Comparison of ENCODE assay signal across 8 cellular contexts in the genomic region with DNA sequence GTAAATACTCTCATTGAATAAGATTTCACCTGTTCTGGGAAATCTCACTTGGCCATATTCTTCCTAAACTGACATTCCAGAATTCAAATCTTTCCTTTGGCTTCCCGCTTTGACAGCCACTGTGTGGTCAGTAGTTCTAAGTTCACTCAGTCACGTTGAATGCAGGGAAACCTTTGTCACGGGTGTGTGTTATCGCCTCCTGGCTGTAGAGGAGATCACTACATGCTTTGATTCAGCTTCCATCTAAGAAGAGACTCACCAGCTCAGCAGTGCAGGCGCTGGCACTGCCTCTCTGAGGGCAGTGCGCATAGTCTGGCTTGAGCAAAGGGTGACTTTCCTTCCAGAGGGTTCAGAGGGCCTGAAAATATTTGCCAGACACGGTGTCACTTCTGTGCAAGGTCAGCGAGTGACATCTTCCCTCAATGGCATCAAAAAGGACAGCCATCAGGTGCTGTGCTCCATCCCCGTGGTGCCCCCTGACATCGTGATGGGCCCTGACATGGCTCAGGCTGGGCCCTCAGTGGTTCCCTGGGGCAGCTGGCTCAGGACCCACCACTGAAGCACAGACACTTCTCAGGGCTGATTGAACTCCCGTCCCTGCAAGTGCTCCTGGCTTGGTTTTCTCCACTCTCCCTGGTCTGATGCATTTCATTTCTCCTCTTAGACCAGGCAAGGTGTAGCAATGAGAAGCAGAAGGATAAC.
DNase-seq lines count a peak whose midpoint lies in the region; ATAC-seq and TF ChIP-seq lines count a peak whose summit lies in the region.

No MANE protein-coding gene starts in this region.

- no peak overlapping the region for H3K9ac ChIP-seq in SK-N-SH

- H3K9me3 ChIP-seq in SK-N-SH (no peaks in the 10 kb centered on the region), iPS DF 6.9 (ENCODE audit: control insufficient read depth, insufficient read depth, low read length) (no peaks in the 10 kb centered on the region)

- H2AFZ ChIP-seq in SK-N-SH (ENCODE audit: low read depth): no peak overlapping the region

- no peaks in the 10 kb centered on the region for H3K9me2 ChIP-seq in SK-N-SH

- H4K20me1 ChIP-seq in SK-N-SH (ENCODE audit: insufficient read depth): no peaks in the 10 kb centered on the region

- POLR2A ChIA-PET in SK-N-SH (lab: Yijun Ruan, JAX): no interaction called here

- TF ChIP-seq RAD21 in SK-N-SH (IDR thresholded peaks at IDR 0.05; ENCODE audit: low read length): peak; percentile 25; the same call in 1 of the 2 replicates

- WGBS in SK-N-SH (ENCODE audit: low lambda C conversion rate): 81% methylated on average over 9 of the region's 11 CpGs
- no CpG with 5 or more reads among the region's 11 CpGs for WGBS in iPS DF 6.9 (ENCODE audit: insufficient coverage, insufficient read length)

- ATAC-seq in GM21367 (IDR thresholded peaks at IDR 0.05; ENCODE audit: unreplicated experiment) (peak; percentile 43), HG02970 (IDR thresholded peaks at IDR 0.05; ENCODE audit: low FRiP score, unreplicated experiment) (no peak), HG02763 (IDR thresholded peaks at IDR 0.05; ENCODE audit: unreplicated experiment) (no peak)

- H3F3A ChIP-seq in SK-N-SH (replicated peaks; ENCODE audit: insufficient read depth): no peaks in the 10 kb centered on the region

- no peak for TF ChIP-seq EP300 in SK-N-SH (IDR thresholded peaks at IDR 0.05; ENCODE audit: borderline replicate concordance in 1 of 2, low read depth in 1 of 2, low read length in 1 of 2)

- H3K4me1 ChIP-seq in SK-N-SH (ENCODE audit: control insufficient read depth in 1 of 2, insufficient read depth in 2 of 2, low read depth in 1 of 2, low read length in 1 of 2): peaks cover 3 to 8% of the 10 kb centered on the region in 2 experiments; a peak in 2 of 4 replicates
- no peaks in the 10 kb centered on the region for H3K4me1 ChIP-seq in iPS DF 6.9 (ENCODE audit: control insufficient read depth, insufficient read depth, low read length)

- H3K27ac ChIP-seq in SK-N-SH (ENCODE audit: low read depth in 2 of 2, low read length in 1 of 2) (no peak overlapping the region), iPS DF 6.9 (ENCODE audit: low read length) (no peak overlapping the region)

- no peaks in the 10 kb centered on the region for H3K36me3 ChIP-seq in SK-N-SH (replicated peaks in 1 of 2; ENCODE audit: control insufficient read depth in 1 of 2, insufficient read depth in 2 of 2, low read length in 1 of 2)
- no peaks in the 10 kb centered on the region for H3K36me3 ChIP-seq in iPS DF 6.9 (ENCODE audit: control insufficient read depth, insufficient read depth, low read length)

- H3K79me2 ChIP-seq in SK-N-SH (ENCODE audit: insufficient read depth): no peaks in the 10 kb centered on the region

- H3K4me3 ChIP-seq in SK-N-SH (ENCODE audit: low read depth in 2 of 2, low read length in 1 of 2): no peak overlapping the region
- no peak overlapping the region for H3K4me3 ChIP-seq in iPS DF 6.9 (ENCODE audit: low read length)

- CTCF ChIA-PET in SK-N-SH (lab: Yijun Ruan, JAX): interaction anchor here (0.6 to 3.1 kb wide), 16 partner anchors 7 to 979 kb away, joined by 3 to 17 read pairs (median 3); a partner anchor contains a TSS

- no peak overlapping the region for H3K4me2 ChIP-seq in SK-N-SH

- no peaks in the 10 kb centered on the region for H3K27me3 ChIP-seq in SK-N-SH (ENCODE audit: insufficient read depth)
- no peaks in the 10 kb centered on the region for H3K27me3 ChIP-seq in iPS DF 6.9 (ENCODE audit: control insufficient read depth, insufficient read depth, low read length)

- peak; percentile 41 for TF ChIP-seq CTCF in SK-N-SH (IDR thresholded peaks at IDR 0.05)

- DNase-seq in AG08395 (ENCODE audit: low spot score) (peak; percentile 4), SK-N-SH (peak; percentile 38), iPS DF 6.9 (ENCODE audit: low read depth, low spot score) (peak; percentile 66), NCI-H187 (lab: John Stamatoyannopoulos, UW) (no peak)
- DNase-seq in stimulated activated CD4-positive, alpha-beta T cell treated with anti-CD3 and anti-CD28 coated beads, Interleukin-4, amount 100 ng/mL, for 24 hours: no peak

TF ChIP-seq in SK-N-SH, 30 proteins besides CTCF, POLR2A, EP300 and RAD21:
- no peak for TF ChIP-seq POLR2AphosphoS5 (IDR thresholded peaks at IDR 0.05; ENCODE audit: low read depth, low read length)
- no peak for TF ChIP-seq USF1 (IDR thresholded peaks at IDR 0.05; ENCODE audit: borderline replicate concordance, low read depth)
- TF ChIP-seq MEF2A (IDR thresholded peaks at IDR 0.05; ENCODE audit: borderline replicate concordance, low read depth): no peak
- no peak for TF ChIP-seq NFIC (IDR thresholded peaks at IDR 0.05; ENCODE audit: borderline replicate concordance)
- TF ChIP-seq GABPA (IDR thresholded peaks at IDR 0.05; ENCODE audit: low read depth): no peak
- no peak for TF ChIP-seq MAX (IDR thresholded peaks at IDR 0.05; ENCODE audit: low read depth)
- TF ChIP-seq, protein P1, sequence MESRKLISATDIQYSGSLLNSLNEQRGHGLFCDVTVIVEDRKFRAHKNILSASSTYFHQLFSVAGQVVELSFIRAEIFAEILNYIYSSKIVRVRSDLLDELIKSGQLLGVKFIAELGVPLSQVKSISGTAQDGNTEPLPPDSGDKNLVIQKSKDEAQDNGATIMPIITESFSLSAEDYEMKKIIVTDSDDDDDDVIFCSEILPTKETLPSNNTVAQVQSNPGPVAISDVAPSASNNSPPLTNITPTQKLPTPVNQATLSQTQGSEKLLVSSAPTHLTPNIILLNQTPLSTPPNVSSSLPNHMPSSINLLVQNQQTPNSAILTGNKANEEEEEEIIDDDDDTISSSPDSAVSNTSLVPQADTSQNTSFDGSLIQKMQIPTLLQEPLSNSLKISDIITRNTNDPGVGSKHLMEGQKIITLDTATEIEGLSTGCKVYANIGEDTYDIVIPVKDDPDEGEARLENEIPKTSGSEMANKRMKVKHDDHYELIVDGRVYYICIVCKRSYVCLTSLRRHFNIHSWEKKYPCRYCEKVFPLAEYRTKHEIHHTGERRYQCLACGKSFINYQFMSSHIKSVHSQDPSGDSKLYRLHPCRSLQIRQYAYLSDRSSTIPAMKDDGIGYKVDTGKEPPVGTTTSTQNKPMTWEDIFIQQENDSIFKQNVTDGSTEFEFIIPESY (IDR thresholded peaks at IDR 0.05; ENCODE audit: borderline replicate concordance, low read depth): no peak
- TF ChIP-seq RFX5 (IDR thresholded peaks at IDR 0.05; ENCODE audit: low read length): no peak
- no peak for TF ChIP-seq SMC3 (IDR thresholded peaks at IDR 0.05; ENCODE audit: low read depth, low read length)
- TF ChIP-seq EZH2phosphoT487 (IDR thresholded peaks at IDR 0.05; ENCODE audit: borderline replicate concordance, low read depth): no peak
- TF ChIP-seq TAF1 (IDR thresholded peaks at IDR 0.05; ENCODE audit: borderline replicate concordance, low read depth, low read length): no peak
- TF ChIP-seq SIN3A (IDR thresholded peaks at IDR 0.05; ENCODE audit: borderline replicate concordance, low read depth, low read length): no peak
- TF ChIP-seq IRF3 (IDR thresholded peaks at IDR 0.05; ENCODE audit: low read depth, low read length): no peak
- no peak for TF ChIP-seq ELF1 (IDR thresholded peaks at IDR 0.05)
- no peak for TF ChIP-seq GATA2 (CRISPR knock-in tag; IDR thresholded peaks at IDR 0.05)
- TF ChIP-seq CHD2 (IDR thresholded peaks at IDR 0.05; ENCODE audit: low read length, partially characterized antibody): no peak
- no peak for TF ChIP-seq TCF12 (IDR thresholded peaks at IDR 0.05)
- TF ChIP-seq RCOR1 (IDR thresholded peaks at IDR 0.05; ENCODE audit: low read length): no peak

Comparison
In these comparisons a context has a peak if more than half of its experiments do, and no peak if none do; other contexts are left out.
1. DNase-seq: peak in AG08395 (single experiment), SK-N-SH (single experiment) and iPS DF 6.9 (single experiment); none in NCI-H187 (0 of 2) and stimulated activated CD4-positive, alpha-beta T cell treated with anti-CD3 and anti-CD28 coated beads, Interleukin-4, amount 100 ng/mL, for 24 hours (single experiment).